ENCODE assay signal across 2 cellular contexts in genomic region chr7:26117970-26118369, GRCh38.
A peak's percentile ranks its signal among the peaks of the same experiment; 100 is the strongest.
TF ChIP-seq lines count a peak whose summit lies in the region.

No MANE protein-coding gene starts in this region.

TF ChIP-seq in HEK293, 187 proteins besides CTCF, POLR2A, EP300 and RAD21:
- no peak for TF ChIP-seq GFI1B (tag by site-specific recombination; IDR thresholded peaks at IDR 0.05)
- peak; percentile 72 for TF ChIP-seq ZNF121 (tag by site-specific recombination; IDR thresholded peaks at IDR 0.05)
- TF ChIP-seq ZNF558 (tag by site-specific recombination; IDR thresholded peaks at IDR 0.05): no peak

TF ChIP-seq in K562, 482 proteins besides CTCF, POLR2A, EP300 and RAD21:
- TF ChIP-seq CREM (IDR thresholded peaks at IDR 0.05; ENCODE audit: low read depth) (no peak), ZNF121 (CRISPR knock-in tag; conservative IDR thresholded peaks at IDR 0.05) (peak; percentile 85)
